In the genomic region with DNA sequence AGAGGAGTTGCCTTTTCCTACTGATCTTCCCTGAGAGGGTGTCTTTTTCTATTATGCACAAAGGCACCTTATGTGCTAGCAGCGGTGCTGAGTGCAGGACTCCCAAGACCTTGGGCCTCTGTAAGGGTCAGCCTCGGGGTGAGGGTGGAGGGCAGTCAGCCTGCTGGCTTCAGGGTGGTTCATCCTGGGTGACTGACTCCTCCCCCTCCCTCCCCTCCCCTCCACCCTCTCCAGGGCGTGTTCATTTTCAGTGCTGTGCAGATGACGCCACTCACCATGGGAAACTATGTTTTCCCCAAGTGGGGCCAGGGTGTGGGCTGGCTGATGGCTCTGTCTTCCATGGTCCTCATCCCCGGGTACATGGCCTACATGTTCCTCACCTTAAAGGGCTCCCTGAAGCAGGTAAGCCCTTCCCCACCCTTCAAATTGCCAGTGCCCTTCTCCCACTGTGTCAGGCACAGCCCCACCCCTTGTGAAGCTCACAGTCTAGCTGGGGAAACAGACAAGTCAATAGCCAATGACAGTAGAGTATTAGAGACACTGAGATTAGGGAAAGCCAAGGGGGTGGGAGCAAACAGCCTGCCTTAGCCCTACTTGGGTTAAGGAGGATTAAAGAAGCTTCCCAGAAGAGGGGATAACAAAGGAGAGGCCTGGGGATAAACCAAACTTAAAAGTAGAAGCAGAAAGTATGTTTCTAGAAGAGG, we compare ENCODE assay signal across 17 cellular contexts. TPM values are rescaled to one million over a fixed set of nuclear protein-coding genes. Genes with fewer than 3 reads are reported as not detected.
"Had no signal": no experiment of that assay in that cellular context is flagged by ENCODE, and none has a peak within 500 bp of the region (broad histone marks: within the 10 kb centered on the region; RNA-seq: fewer than 3 reads in every experiment).

No MANE protein-coding gene starts in this region.

- ATAC-seq: gastroesophageal sphincter; mucosa of descending colon; naive thymus-derived CD8-positive, alpha-beta T cell had no signal

- H3K9me3 ChIP-seq: esophagus squamous epithelium, gastroesophageal sphincter, mucosa of descending colon, right atrium auricular region had no signal

- H2AFZ ChIP-seq: hepatocyte had no signal

- DNase-seq: effector memory CD4-positive, alpha-beta T cell; esophagus squamous epithelium; foreskin fibroblast; kidney glomerular epithelial cell; mammary epithelial cell; mucosa of descending colon; naive thymus-derived CD8-positive, alpha-beta T cell; stimulated activated CD4-positive, alpha-beta T cell treated with anti-CD3 and anti-CD28 coated beads, Interleukin-2, amount 100 ng/mL, for 48 hours; stimulated activated naive CD4-positive, alpha-beta T cell treated with Interleukin-2 at 50 U/mL for 16 hours; trophoblast cell had no signal

- H3K4me2 ChIP-seq: hepatocyte, smooth muscle cell had no signal

- H3K27ac ChIP-seq: epithelial cell of prostate, esophagus squamous epithelium, gastroesophageal sphincter, hepatocyte, right atrium auricular region had no signal

- FAIRE-seq: endometrium, islet of Langerhans had no signal

- H3K27me3 ChIP-seq: right atrium auricular region had no signal

- H3K79me2 ChIP-seq: hepatocyte had no signal

- H3K4me3 ChIP-seq: esophagus squamous epithelium, gastroesophageal sphincter, hepatocyte, mucosa of descending colon, right atrium auricular region, smooth muscle cell had no signal

- H3K36me3 ChIP-seq: gastroesophageal sphincter, right atrium auricular region had no signal

- H3K4me1 ChIP-seq: gastroesophageal sphincter, right atrium auricular region had no signal

RNA-seq across cellular contexts. Expression of a gene that starts 41.9 kb away (rescaled TPM):
- total RNA-seq: naive thymus-derived CD8-positive, alpha-beta T cell had no signal
- polyA plus RNA-seq: mammary epithelial cell; naive thymus-derived CD8-positive, alpha-beta T cell had no signal
